9 cellular contexts compared by ENCODE assay signal in the genomic region with DNA sequence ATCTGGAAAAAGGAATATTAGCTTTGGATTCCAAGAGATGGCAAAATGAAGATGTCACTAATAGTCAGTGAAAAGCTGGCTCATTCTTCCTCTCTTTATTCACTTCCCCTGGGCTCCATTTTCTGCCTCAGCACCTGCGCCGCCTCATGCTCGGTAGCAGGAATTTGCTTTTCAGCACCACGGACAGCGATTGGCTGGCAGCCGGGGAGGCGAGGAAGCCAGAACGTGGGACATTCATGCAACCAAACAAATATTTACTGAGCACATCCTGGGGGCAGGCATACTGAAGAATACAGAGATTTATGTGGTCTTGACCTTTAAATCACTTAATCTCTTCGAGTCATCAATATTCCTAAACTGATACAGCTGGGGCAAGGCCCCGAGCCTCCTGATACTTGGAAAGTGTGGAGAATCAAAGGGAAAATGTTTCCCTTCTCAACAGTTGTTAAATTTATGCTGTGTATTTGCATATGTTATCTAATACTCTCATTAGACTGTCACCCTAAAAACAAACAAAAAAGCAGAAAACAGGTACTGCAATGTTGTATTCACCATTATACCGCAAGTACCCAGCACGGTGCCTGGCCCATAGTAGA. TPM values are rescaled to one million over a fixed set of nuclear protein-coding genes. Genes with fewer than 3 reads are reported as not detected.
A peak's percentile ranks its signal among the peaks of the same experiment; 100 is the strongest.
DNase-seq lines count a peak whose midpoint lies in the region; FAIRE-seq and TF ChIP-seq lines count a peak whose summit lies in the region.
"Had no signal": no experiment of that assay in that cellular context is flagged by ENCODE, and none has a peak within 500 bp of the region (broad histone marks: within the 10 kb centered on the region; RNA-seq: fewer than 3 reads in every experiment).

No MANE protein-coding gene starts in this region.

- no peak overlapping the region for H3K27ac ChIP-seq in thyroid gland
- no peak overlapping the region for H3K27ac ChIP-seq in sigmoid colon
- H3K27ac ChIP-seq: suprapubic skin had no signal

- peaks cover 18% of the 10 kb centered on the region for H3K27me3 Mint-ChIP-seq in nephron progenitor cell (ENCODE audit: low read depth, poor library complexity)

- H3K9me3 ChIP-seq in thyroid gland (no peaks in the 10 kb centered on the region), sigmoid colon (no peaks in the 10 kb centered on the region)
- H3K9me3 ChIP-seq: suprapubic skin had no signal

- H3K27me3 ChIP-seq in thyroid gland = no peaks in the 10 kb centered on the region
- peaks cover 0 to 22% (median 0%) of the 10 kb centered on the region in 3 donors for H3K27me3 ChIP-seq in sigmoid colon

- H3K4me1 Mint-ChIP-seq in nephron progenitor cell = no peaks in the 10 kb centered on the region

- H3K4me1 ChIP-seq in thyroid gland (no peaks in the 10 kb centered on the region), sigmoid colon (no peaks in the 10 kb centered on the region)
- H3K4me1 ChIP-seq: suprapubic skin had no signal

- TF ChIP-seq POLR2A in GM12891 (IDR thresholded peaks at IDR 0.05; ENCODE audit: low read depth, low read length) (no peak), erythroblast (IDR thresholded peaks at IDR 0.05; ENCODE audit: low read length) (no peak), thyroid gland (IDR thresholded peaks at IDR 0.05) (no peak), sigmoid colon (IDR thresholded peaks at IDR 0.05) (no peak)

- TF ChIP-seq CTCF in nephron progenitor cell (IDR thresholded peaks at IDR 0.05) = no peak
- TF ChIP-seq CTCF in thyroid gland (IDR thresholded peaks at IDR 0.05) = no peak
- TF ChIP-seq CTCF in sigmoid colon (IDR thresholded peaks at IDR 0.05) = no peak

- DNase-seq in GM12891 (ENCODE audit: insufficient read length, low spot score) = no peak
- DNase-seq in NCI-H69 (lab: John Stamatoyannopoulos, UW) = peak; percentile 88
- DNase-seq in activated CD8-positive, alpha-beta memory T cell treated with anti-CD3 and anti-CD28 coated beads, Interleukin-2, amount 50 U/mL, for 4 hours = peak; percentile 50
- peak; percentile 53 to 66 for DNase-seq in erythroblast (lab: John Stamatoyannopoulos, UW)
- DNase-seq in nephron progenitor cell = peak; percentile 96
- DNase-seq in thyroid gland = peak; percentile 52 to 68
- DNase-seq in NCI-H2107 (lab: John Stamatoyannopoulos, UW) = no peak
- DNase-seq in sigmoid colon = no peak

- WGBS in thyroid gland, 2 donors = 20% methylated on average over 12 of the region's 12 CpGs
- 15 to 16% methylated on average over 12 of the region's 12 CpGs for WGBS in sigmoid colon, 2 donors

- no peak for TF ChIP-seq EP300 in sigmoid colon (IDR thresholded peaks at IDR 0.05)

- H3K27ac Mint-ChIP-seq in nephron progenitor cell = no peak overlapping the region

- intact Hi-C loops in thyroid gland (cut with DNase I) (no loop called here), sigmoid colon (cut with DNase I) (no loop called here)

- H3K36me3 ChIP-seq in thyroid gland (no peaks in the 10 kb centered on the region), sigmoid colon (no peaks in the 10 kb centered on the region)
- H3K36me3 ChIP-seq: suprapubic skin had no signal

- H3K9me3 Mint-ChIP-seq in nephron progenitor cell = no peaks in the 10 kb centered on the region

- no peaks in the 10 kb centered on the region for H3K36me3 Mint-ChIP-seq in nephron progenitor cell (ENCODE audit: low read depth)

- peak; percentile 56 for FAIRE-seq in GM12891 (lab: Jason Lieb, UNC)

- H3K4me3 ChIP-seq in thyroid gland (replicated peaks in 1 of 3) (no peak overlapping the region), sigmoid colon (no peak overlapping the region)
- H3K4me3 ChIP-seq: suprapubic skin had no signal

- no peak overlapping the region for H3K4me3 Mint-ChIP-seq in nephron progenitor cell

TF ChIP-seq in GM12891, 5 proteins besides CTCF, POLR2A, EP300 and RAD21:
- TF ChIP-seq PAX5 (IDR thresholded peaks at IDR 0.05; ENCODE audit: insufficient read depth, low read length, severe bottlenecking) (no peak), POU2F2 (IDR thresholded peaks at IDR 0.05; ENCODE audit: low read depth, low read length) (no peak), TAF1 (IDR thresholded peaks at IDR 0.05; ENCODE audit: low read depth, low read length) (no peak), POLR2AphosphoS5 (IDR thresholded peaks at IDR 0.05; ENCODE audit: low read depth, low read length) (no peak), SPI1 (IDR thresholded peaks at IDR 0.05; ENCODE audit: low read depth, low read length) (no peak)

RNA-seq across cellular contexts. Expression of gene PDYN, which starts 12.1 kb away (rescaled TPM):
- polyA plus RNA-seq in GM12891 (2012; ENCODE audit: low read depth, missing spikeins) = not detected
- not detected for total RNA-seq in thyroid gland
- total RNA-seq in sigmoid colon = not detected
- polyA plus RNA-seq in sigmoid colon = not detected
- total RNA-seq: suprapubic skin had no signal

Comparison
In these comparisons a context has a peak if more than half of its experiments do, and no peak if none do; other contexts are left out.
1. DNase-seq: peak in NCI-H69 (single experiment), activated CD8-positive, alpha-beta memory T cell treated with anti-CD3 and anti-CD28 coated beads, Interleukin-2, amount 50 U/mL, for 4 hours (single experiment), erythroblast (2 of 2), nephron progenitor cell (single experiment) and thyroid gland (2 of 2); none in GM12891 (single experiment), NCI-H2107 (single experiment) and sigmoid colon (single experiment).